ENCODE assay signal across 23 cellular contexts in genomic region chr2:54085069-54085468, GRCh38.
"Had no signal": no experiment of that assay in that cellular context is flagged by ENCODE, and none has a peak within 500 bp of the region (broad histone marks: within the 10 kb centered on the region; RNA-seq: fewer than 3 reads in every experiment).

No MANE protein-coding gene starts in this region.

- H3K9me3 ChIP-seq: body of pancreas, colonic mucosa, left lung, right atrium auricular region, suprapubic skin had no signal

- H3K36me3 ChIP-seq: colonic mucosa, left lung, right atrium auricular region, suprapubic skin had no signal

- DNase-seq: activated B cell treated with CpG ODN at 0.5 μM for 24 hours; activated CD4-positive, alpha-beta T cell treated with anti-CD3 and anti-CD28 coated beads, Interleukin-2, amount 10 ng/mL, durations not matched to agents 24 days and 14 days; activated CD8-positive, alpha-beta memory T cell treated with anti-CD3 and anti-CD28 coated beads, Interleukin-2, amount 50 U/mL, for 4 hours; activated CD8-positive, alpha-beta T cell treated with anti-CD3 and anti-CD28 coated beads, Interleukin-2, amount 10 ng/mL, durations not matched to agents 7 days and 5 days; activated gamma-delta T cell treated with Interleukin-2 at 50 U/mL for 16 hours; activated naive CD8-positive, alpha-beta T cell treated with anti-CD3 and anti-CD28 coated beads for 36 hours; activated T-cell treated with anti-CD3 and anti-CD28 coated beads, Interleukin-2, amount 50 U/mL, for 48 hours; central memory CD4-positive, alpha-beta T cell; colonic mucosa; islet precursor cell; left lung; stimulated activated CD4-positive, alpha-beta T cell treated with anti-CD3 and anti-CD28 coated beads, Interleukin-15, amount 100 ng/mL, for 24 hours; stimulated activated CD4-positive, alpha-beta T cell treated with anti-CD3 and anti-CD28 coated beads, Interleukin-4, amount 100 ng/mL, for 24 hours; stimulated activated naive CD8-positive, alpha-beta T cell treated with anti-CD3 and anti-CD28 coated beads, Interleukin-15, Interleukin-2, amounts not matched to agents 100 U/mL and 50 U/mL, for 24 hours; T-helper 2 cell; trophoblast cell had no signal

- H3K27me3 ChIP-seq: body of pancreas, colonic mucosa, hepatocyte, left lung, right atrium auricular region, suprapubic skin had no signal

- H3K27ac ChIP-seq: body of pancreas, colonic mucosa, hepatocyte, left lung, right atrium auricular region, skin epidermis, suprapubic skin had no signal

- H3K4me3 ChIP-seq: body of pancreas, colonic mucosa, hepatocyte, left lung, right atrium auricular region, skin epidermis, suprapubic skin had no signal

- H3K4me1 ChIP-seq: colonic mucosa, left lung had no signal

- ATAC-seq: activated CD8-positive, alpha-beta T cell treated with anti-CD3 and anti-CD28 coated beads, Interleukin-2, amount 10 ng/mL, durations not matched to agents 7 days and 5 days; esophagus mucosa; stimulated activated naive CD8-positive, alpha-beta T cell treated with anti-CD3 and anti-CD28 coated beads, Interleukin-15, Interleukin-2, amounts not matched to agents 100 U/mL and 50 U/mL, for 24 hours had no signal

- FAIRE-seq: TTC549 had no signal
